Comparison of ENCODE assay signal across 9 cellular contexts in the genomic region with DNA sequence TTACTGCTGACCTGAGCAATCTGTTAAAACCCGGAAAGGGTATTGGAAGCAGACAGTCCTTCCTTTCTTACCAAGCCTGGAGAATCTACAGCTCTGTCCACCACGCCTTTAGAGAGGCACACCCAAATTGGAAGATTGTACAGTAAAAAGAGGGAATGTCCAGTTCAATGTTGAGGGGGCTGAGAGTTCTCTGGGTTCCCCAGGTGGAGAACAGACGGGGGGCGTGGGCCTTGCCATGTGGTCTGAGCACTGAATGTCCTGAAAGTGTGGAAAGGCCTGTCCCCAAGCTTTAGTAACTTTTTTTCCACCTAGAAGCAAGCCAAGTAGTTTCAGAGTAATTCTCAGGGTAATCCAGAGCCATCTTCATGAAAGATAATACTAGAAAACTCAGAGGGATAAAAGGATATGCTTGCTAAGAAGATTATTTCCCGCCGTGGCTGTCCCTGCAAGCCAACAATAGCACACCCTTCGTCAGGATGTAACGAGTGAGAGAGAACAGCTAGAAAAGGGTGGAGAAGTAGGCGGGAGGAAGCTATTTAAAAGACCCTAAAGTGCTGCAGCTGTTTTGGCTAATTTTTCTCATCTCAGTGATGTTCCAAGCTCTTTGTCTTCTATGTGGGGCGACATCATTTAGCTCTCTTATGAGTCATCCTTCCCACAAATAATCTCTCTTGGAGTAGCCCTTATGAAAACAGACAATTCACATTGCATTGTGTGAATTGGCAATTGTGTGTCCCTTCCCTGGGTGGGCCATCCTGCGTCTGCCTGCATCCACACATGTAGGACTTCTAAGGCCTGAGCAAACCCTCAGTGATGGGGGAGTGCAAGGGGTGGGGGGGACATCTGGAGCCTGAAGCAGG.
DNase-seq lines count a peak whose midpoint lies in the region; ATAC-seq, FAIRE-seq and TF ChIP-seq lines count a peak whose summit lies in the region.
"Had no signal": no experiment of that assay in that cellular context is flagged by ENCODE, and none has a peak within 500 bp of the region (broad histone marks: within the 10 kb centered on the region; RNA-seq: fewer than 3 reads in every experiment).

No MANE protein-coding gene starts in this region.

- intact Hi-C loops in lower leg skin (cut with DNase I; ENCODE audit: low total_unique reads), result no loop called here

- ATAC-seq in HG02571 (IDR thresholded peaks at IDR 0.05; ENCODE audit: unreplicated experiment) (no peak), HG02763 (IDR thresholded peaks at IDR 0.05; ENCODE audit: unreplicated experiment) (no peak)

- 56 to 58% methylated on average over 11 of the region's 11 CpGs for WGBS in lower leg skin, 2 donors

- TF ChIP-seq POLR2A in lower leg skin (IDR thresholded peaks at IDR 0.05) (no peak), GM12892 (IDR thresholded peaks at IDR 0.05; ENCODE audit: low read depth, low read length) (no peak)

- no peak overlapping the region for H3K4me3 ChIP-seq in foreskin fibroblast (ENCODE audit: low read depth in 1 of 2, low read length in 2 of 2)
- H3K4me3 ChIP-seq in lower leg skin (ENCODE audit: low read depth, poor library complexity, severe bottlenecking), result no peak overlapping the region

- TF ChIP-seq CTCF in foreskin fibroblast (IDR thresholded peaks at IDR 0.05; ENCODE audit: low read depth, low read length) (no peak), lower leg skin (IDR thresholded peaks at IDR 0.05) (no peak)

- peak; percentile 23 for DNase-seq in GM04503 (ENCODE audit: low read depth)
- DNase-seq in RPMI7951 (ENCODE audit: low read depth), result peak; percentile 92
- DNase-seq in foreskin fibroblast, result peak; percentile 47 to 67
- DNase-seq in pulmonary artery endothelial cell (ENCODE audit: low read depth, low spot score), result peak; percentile 36
- DNase-seq in lower leg skin (ENCODE audit: low spot score in 2 of 2), result no peak
- no peak for DNase-seq in GM12892 (ENCODE audit: insufficient read length)
- DNase-seq: activated CD4-positive, alpha-beta T cell treated with anti-CD3 and anti-CD28 coated beads for 4 hours had no signal

- no peak for FAIRE-seq in GM12892 (lab: Jason Lieb, UNC)

Comparison
In these comparisons a context has a peak if more than half of its experiments do, and no peak if none do; other contexts are left out.
1. DNase-seq: peak in GM04503 (single experiment), RPMI7951 (single experiment), foreskin fibroblast (2 of 2) and pulmonary artery endothelial cell (single experiment); none in lower leg skin (0 of 2) and GM12892 (single experiment).